Comparison of ENCODE assay signal across 12 cellular contexts in genomic region chr14:22974530-22975313, GRCh38. TPM values are rescaled to one million over a fixed set of nuclear protein-coding genes. Genes with fewer than 3 reads are reported as not detected.
A peak's percentile ranks its signal among the peaks of the same experiment; 100 is the strongest.
DNase-seq lines count a peak whose midpoint lies in the region; ATAC-seq and TF ChIP-seq lines count a peak whose summit lies in the region.
"Had no signal": no experiment of that assay in that cellular context is flagged by ENCODE, and none has a peak within 500 bp of the region (broad histone marks: within the 10 kb centered on the region; RNA-seq: fewer than 3 reads in every experiment).

No MANE protein-coding gene starts in this region.

- H3K27me3 Mint-ChIP-seq in brain (peaks cover 3% of the 10 kb centered on the region), T-cell (no peaks in the 10 kb centered on the region)

- H3K4me3 ChIP-seq in HEK293 (ENCODE audit: low read depth, low read length): no peak overlapping the region
- H3K4me3 ChIP-seq in lower lobe of right lung: no peak overlapping the region
- H3K4me3 ChIP-seq: thoracic aorta had no signal

- H3K4me3 Mint-ChIP-seq in brain: peak overlapping the region in 1 of 5 experiments; percentile 32
- H3K4me3 Mint-ChIP-seq in T-cell: no peak overlapping the region

- intact Hi-C loops in lower lobe of right lung (cut with DNase I): no loop called here

- H3K27ac Mint-ChIP-seq in brain (peak overlapping the region; percentile 27 to 80 (median 45)), T-cell (no peak overlapping the region)

- no peaks in the 10 kb centered on the region for H3K27me3 ChIP-seq in lower lobe of right lung (ENCODE audit: low read depth)

- H3K36me3 Mint-ChIP-seq in brain: peaks cover 15% of the 10 kb centered on the region
- no peaks in the 10 kb centered on the region for H3K36me3 Mint-ChIP-seq in T-cell

- POLR2A ChIA-PET in HEK293 (lab: Yijun Ruan, JAX) (interaction anchor here (0.6 to 3.0 kb wide), 4 partner anchors 11 to 94 kb away, joined by 6 to 18 read pairs (median 7); no protein-coding TSS in a partner anchor), T-cell (lab: Charles Lee) (interaction anchor here in 1 of 2 donors (0.6 to 0.7 kb wide), 2 partner anchors 17 to 115 kb away, joined by 5 to 13 read pairs; no protein-coding TSS in a partner anchor)

- H3K9me3 Mint-ChIP-seq in brain: no peaks in the 10 kb centered on the region
- no peaks in the 10 kb centered on the region for H3K9me3 Mint-ChIP-seq in T-cell

- H3K4me1 Mint-ChIP-seq in brain: peaks cover 54% of the 10 kb centered on the region
- peaks cover 2 to 6% (median 3%) of the 10 kb centered on the region in 3 donors for H3K4me1 Mint-ChIP-seq in T-cell

- H3K36me3 ChIP-seq in HEK293 (ENCODE audit: control insufficient read depth in 2 of 2, insufficient read depth in 1 of 2, low read length in 2 of 2) (peaks cover 0 to 44% of the 10 kb centered on the region in 2 experiments; a peak in 2 of 3 replicates), lower lobe of right lung (peaks cover 30% of the 10 kb centered on the region)

- no peak for ATAC-seq in lower lobe of right lung
- no peak for ATAC-seq in T-cell (replicated peaks in 1 of 4)
- ATAC-seq in HG03039 (IDR thresholded peaks at IDR 0.05; ENCODE audit: unreplicated experiment): no peak

- H3K27ac ChIP-seq in 22Rv1 (0 out of 2 replicates have a peak overlapping the region, but pooled peaks have one; percentile 3), HEK293 (ENCODE audit: extremely low read depth, low read depth, low read length) (no peak overlapping the region), lower lobe of right lung (peak overlapping the region; percentile 31)
- H3K27ac ChIP-seq: thoracic aorta had no signal

- TF ChIP-seq CTCF in 22Rv1 (IDR thresholded peaks at IDR 0.05) (no peak), HEK293 (tag by site-specific recombination; IDR thresholded peaks at IDR 0.05) (no peak), brain (conservative IDR thresholded peaks at IDR 0.05) (no peak), lower lobe of right lung (IDR thresholded peaks at IDR 0.05) (no peak)

- CTCF ChIA-PET in HEK293 (lab: Yijun Ruan, JAX): interaction anchor here (0.6 to 7.9 kb wide), 7 partner anchors 11 to 103 kb away, joined by 3 to 227 read pairs (median 7); partner anchors contain the start of genes AJUBA and CDH24
- CTCF ChIA-PET in T-cell (lab: Charles Lee): interaction anchor here (0.6 to 1.6 kb wide), 4 partner anchors 9 to 83 kb away, joined by 3 to 4 read pairs (median 4); partner anchors contain the start of gene CDH24 (in 1 of the 2)

- H3K4me1 ChIP-seq in HEK293 (ENCODE audit: control insufficient read depth, insufficient read depth, low read length) (peaks cover 25% of the 10 kb centered on the region), lower lobe of right lung (peaks cover 32% of the 10 kb centered on the region)

- DNase-seq in lower lobe of right lung (no peak), H4 (ENCODE audit: low spot score) (no peak), GOT3 (lab: John Stamatoyannopoulos, UW) (no peak), T-cell (no peak)
- DNase-seq: activated CD4-positive, alpha-beta T cell treated with anti-CD3 and anti-CD28 coated beads, Interleukin-2, amount 50 U/mL, for 48 hours; hippocampal formation; stimulated activated CD8-positive, alpha-beta memory T cell treated with anti-CD3 and anti-CD28 coated beads, Interleukin-4, amount 100 ng/mL, for 48 hours had no signal

- H3K9me3 ChIP-seq in HEK293 (ENCODE audit: control insufficient read depth, insufficient read depth, low read depth, low read length): no peaks in the 10 kb centered on the region
- no peaks in the 10 kb centered on the region for H3K9me3 ChIP-seq in lower lobe of right lung
- H3K9me3 ChIP-seq: thoracic aorta had no signal

TF ChIP-seq in HEK293, 187 proteins besides CTCF, POLR2A, EP300 and RAD21:
- TF ChIP-seq PRDM10 (tag by site-specific recombination; IDR thresholded peaks at IDR 0.05): peak; percentile 78
- no peak for TF ChIP-seq HIC1 (tag by site-specific recombination; IDR thresholded peaks at IDR 0.05)
- peak; percentile 74 for TF ChIP-seq SCRT2 (tag by site-specific recombination; IDR thresholded peaks at IDR 0.05)
- no peak for TF ChIP-seq ZNF677 (tag by site-specific recombination; IDR thresholded peaks at IDR 0.05)

RNA-seq across cellular contexts. Expression of gene AJUBA, which starts 7.6 kb away (rescaled TPM):
- polyA plus RNA-seq in brain (ENCODE audit: insufficient read depth, low read depth, low replicate concordance): 0.75 TPM
- 28.7 TPM for total RNA-seq in lower lobe of right lung
- total RNA-seq in H4 (2014; rRNA removed; shearing (Covaris generic)): 24.7 and 25.9 TPM in 2 replicates
- total RNA-seq in T-cell: 1 to 10 TPM; 1.8 to 3.1 (median 2.4) TPM

RNA-seq across cellular contexts. Expression of gene HAUS4, which starts 17.8 kb away (rescaled TPM):
- 37.9 TPM for polyA plus RNA-seq in brain (ENCODE audit: insufficient read depth, low read depth, low replicate concordance)
- total RNA-seq in lower lobe of right lung (54.5 TPM), T-cell (10 to 100 TPM; 19.2 to 37.1 (median 23.8) TPM)
- total RNA-seq in H4 (2014; rRNA removed; shearing (Covaris generic)): 70.7 and 104 TPM in 2 replicates

RNA-seq across cellular contexts. Expression of gene C14orf93, which starts 35.2 kb away (rescaled TPM):
- 37.3 TPM for polyA plus RNA-seq in brain (ENCODE audit: insufficient read depth, low read depth, low replicate concordance)
- 9.8 TPM for total RNA-seq in lower lobe of right lung
- 6.9 and 15.1 TPM in 2 replicates for total RNA-seq in H4 (2014; rRNA removed; shearing (Covaris generic))
- total RNA-seq in T-cell: 10 to 100 TPM; 10.8 to 13.7 (median 12.4) TPM

RNA-seq across cellular contexts. Expression of gene PRMT5, which starts 45.5 kb away (rescaled TPM):
- polyA plus RNA-seq in brain (ENCODE audit: insufficient read depth, low read depth, low replicate concordance): 64.5 TPM
- total RNA-seq in lower lobe of right lung: 37.3 TPM
- total RNA-seq in H4 (2014; rRNA removed; shearing (Covaris generic)): 60.1 and 76.9 TPM in 2 replicates
- total RNA-seq in T-cell: 10 to 100 TPM; 17.7 to 45.3 (median 37.5) TPM

RNA-seq across cellular contexts. Expression of gene RBM23, which starts 55.8 kb away (rescaled TPM):
- 104 TPM for polyA plus RNA-seq in brain (ENCODE audit: insufficient read depth, low read depth, low replicate concordance)
- 91.4 TPM for total RNA-seq in lower lobe of right lung
- 98.4 and 119 TPM in 2 replicates for total RNA-seq in H4 (2014; rRNA removed; shearing (Covaris generic))
- 100 to 1,000 TPM in 1 of 5 donors, 10 to 100 TPM in 4; 88.7 to 102 (median 94.7) TPM for total RNA-seq in T-cell

Comparison
In these comparisons a context has a peak if more than half of its experiments do, and no peak if none do; other contexts are left out.
1. H3K27ac Mint-ChIP-seq: peak in brain (5 of 5); none in T-cell (0 of 2).